Comparison of ENCODE assay signal across 22 cellular contexts in genomic region chr3:170792511-170792910, GRCh38.
"Had no signal": no experiment of that assay in that cellular context is flagged by ENCODE, and none has a peak within 500 bp of the region (broad histone marks: within the 10 kb centered on the region; RNA-seq: fewer than 3 reads in every experiment).

No MANE protein-coding gene starts in this region.

- H3K4me1 ChIP-seq: Peyer's patch, SJSA1 had no signal

- ATAC-seq: activated T-helper 17 cell treated with anti-CD3 and anti-CD28 coated beads, Interleukin-2, amount 50 U/mL, for 72 hours; T-helper 17 cell had no signal

- H3K36me3 ChIP-seq: Peyer's patch, SJSA1 had no signal

- H3K4me3 ChIP-seq: Peyer's patch, SJSA1 had no signal

- DNase-seq: activated B cell treated with CpG ODN at 0.5 μM for 24 hours; activated CD4-positive, alpha-beta memory T cell treated with anti-CD3 and anti-CD28 coated beads for 36 hours; activated CD4-positive, alpha-beta T cell treated with anti-CD3 and anti-CD28 coated beads, Interleukin-2, amount 10 ng/mL, durations not matched to agents 7 days and 5 days; activated gamma-delta T cell; activated naive CD4-positive, alpha-beta T cell treated with anti-CD3 and anti-CD28 coated beads for 36 hours; activated T-cell treated with anti-CD3 and anti-CD28 coated beads for 4 hours; activated T-cell treated with anti-CD3 and anti-CD28 coated beads, Interleukin-2, amount 50 U/mL, for 48 hours; amygdala; NCI-H1105 treated with DMSO at 0.1 percent for 48 hours; NCI-H1436 treated with DMSO at 0.1 percent for 48 hours; NCI-H187; NCI-H2081; NCI-H510A treated with DMSO at 0.1 percent for 48 hours; NCI-H69; Peyer's patch; Right ventricle myocardium superior; T-helper 17 cell; T-helper 9 cell had no signal

- H3K27me3 ChIP-seq: Peyer's patch, SJSA1 had no signal

- H3K9me3 ChIP-seq: Peyer's patch, SJSA1 had no signal

- H3K27ac ChIP-seq: Peyer's patch, RWPE1, SJSA1 had no signal

- FAIRE-seq: astrocyte had no signal
